ENCODE assay signal across 8 cellular contexts in the genomic region with DNA sequence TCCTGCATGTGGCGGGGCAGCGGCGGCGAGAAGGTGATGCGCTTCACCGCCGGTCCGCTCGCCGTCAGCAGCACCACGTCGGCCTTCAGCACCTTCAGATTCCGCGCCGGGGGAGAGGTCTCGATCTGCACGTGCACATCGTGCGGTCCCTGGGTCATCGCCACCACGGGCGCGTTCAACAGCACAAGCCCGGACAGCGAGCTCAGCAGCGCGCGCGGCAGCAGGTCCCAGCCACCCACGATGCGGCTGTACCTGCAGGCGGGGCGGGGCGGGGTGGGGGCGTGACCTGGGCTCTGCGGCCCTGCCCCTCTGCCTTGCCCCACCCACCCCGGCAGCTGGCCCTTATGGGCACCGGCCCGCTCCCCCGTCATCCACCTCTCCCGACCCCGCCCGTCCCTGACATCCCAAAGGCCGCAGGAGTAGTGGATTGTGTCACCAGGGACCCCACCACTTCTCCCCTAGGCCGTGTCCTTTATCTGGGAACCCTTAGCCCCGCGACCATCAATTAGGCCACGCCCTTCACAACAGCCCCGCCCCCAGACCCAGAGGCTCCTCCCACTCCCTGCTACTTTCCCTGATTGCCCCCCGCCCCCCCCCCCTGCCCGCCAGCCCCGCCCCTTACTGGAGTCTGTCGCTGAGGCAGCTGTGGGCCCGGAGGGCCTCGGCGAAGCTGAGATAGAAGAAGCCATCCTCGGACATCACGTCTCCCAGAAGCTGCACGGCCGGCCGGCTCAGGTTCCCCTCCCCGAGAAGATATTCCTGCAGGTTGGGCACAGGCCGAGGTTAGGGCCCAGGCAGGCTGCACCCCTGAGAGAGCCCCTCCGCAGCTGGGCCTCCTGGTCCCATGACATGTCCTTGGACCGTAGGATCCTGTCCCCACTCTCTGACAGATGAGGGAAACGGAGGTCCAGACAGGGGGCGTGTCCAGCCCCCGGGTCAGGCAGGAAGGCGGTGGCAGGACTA. TPM values are rescaled to one million over a fixed set of nuclear protein-coding genes. Genes with fewer than 3 reads are reported as not detected.
DNase-seq lines count a peak whose midpoint lies in the region; ATAC-seq and TF ChIP-seq lines count a peak whose summit lies in the region.

No MANE protein-coding gene starts in this region.

- H3K27me3 Mint-ChIP-seq in CD8-positive, alpha-beta T cell (ENCODE audit: low read depth) = no peaks in the 10 kb centered on the region

- H3K27ac ChIP-seq in CD8-positive, alpha-beta T cell (ENCODE audit: low read depth, low read length) = no peak overlapping the region

- no peak overlapping the region for H3K9ac ChIP-seq in skeletal muscle satellite cell (ENCODE audit: low read depth, low read length)

- H3K4me3 ChIP-seq in CD8-positive, alpha-beta T cell (ENCODE audit: low read depth, low read length) = peak overlapping the region; percentile 63
- H3K4me3 ChIP-seq in fibroblast of villous mesenchyme (ENCODE audit: low read depth, low read length) = peak overlapping the region; percentile 25
- H3K4me3 ChIP-seq in skeletal muscle satellite cell (ENCODE audit: low read length) = peak overlapping the region; percentile 58

- POLR2A ChIA-PET in CD8-positive, alpha-beta T cell (lab: Charles Lee) = interaction anchor here (1.1 to 4.0 kb wide), 2 partner anchors 13 to 15 kb away, joined by 3 to 15 read pairs; a partner anchor contains a TSS

- peak; percentile 35 to 75 (median 59) for DNase-seq in CD8-positive, alpha-beta T cell
- DNase-seq in NCI-H2029 (lab: John Stamatoyannopoulos, UW) = peak; percentile 68
- peak; percentile 64 for DNase-seq in activated T-cell treated with anti-CD3 and anti-CD28 coated beads for 4 hours
- DNase-seq in fibroblast of villous mesenchyme (ENCODE audit: low read depth) = no peak
- DNase-seq in NCI-H1436 (lab: John Stamatoyannopoulos, UW) = no peak
- no peak for DNase-seq in DMS79 (lab: John Stamatoyannopoulos, UW)

- intact Hi-C loops in CD8-positive, alpha-beta T cell (cut with DNase I, micrococcal nuclease) = loop anchor here (1.0 to 2.0 kb wide), 4 partner anchors 12 to 39 kb away; a partner anchor contains a TSS

- H3K4me3 Mint-ChIP-seq in CD8-positive, alpha-beta T cell = peak overlapping the region; percentile 79

- H3K4me1 ChIP-seq in CD8-positive, alpha-beta T cell (ENCODE audit: insufficient read depth, low read length) = peaks cover 6% of the 10 kb centered on the region
- peaks cover 6% of the 10 kb centered on the region for H3K4me1 ChIP-seq in skeletal muscle satellite cell (ENCODE audit: control insufficient read depth, insufficient read depth, low read length)

- peaks cover 5% of the 10 kb centered on the region for H3K36me3 Mint-ChIP-seq in CD8-positive, alpha-beta T cell

- ATAC-seq in CD8-positive, alpha-beta T cell = peak; percentile 91
- no peak for ATAC-seq in HG03025 (IDR thresholded peaks at IDR 0.05; ENCODE audit: low FRiP score, unreplicated experiment)

- CTCF ChIA-PET in CD8-positive, alpha-beta T cell (lab: Charles Lee) = interaction anchor here (0.6 to 1.9 kb wide), 11 partner anchors 9 to 173 kb away, joined by 3 to 5 read pairs (median 3); a partner anchor contains a TSS

- peak overlapping the region; percentile 69 for H3K4me2 ChIP-seq in skeletal muscle satellite cell (ENCODE audit: low read length)

- peak; percentile 65 for TF ChIP-seq CTCF in CD8-positive, alpha-beta T cell (IDR thresholded peaks at IDR 0.05)
- no peak for TF ChIP-seq CTCF in fibroblast of villous mesenchyme (IDR thresholded peaks at IDR 0.05; ENCODE audit: insufficient read depth, low read depth, low read length)

- H3K4me1 Mint-ChIP-seq in CD8-positive, alpha-beta T cell (ENCODE audit: low read depth) = peaks cover 12% of the 10 kb centered on the region

- H3K9me3 Mint-ChIP-seq in CD8-positive, alpha-beta T cell = no peaks in the 10 kb centered on the region

- no peaks in the 10 kb centered on the region for H3K9me3 ChIP-seq in CD8-positive, alpha-beta T cell (ENCODE audit: low read length)
- no peaks in the 10 kb centered on the region for H3K9me3 ChIP-seq in skeletal muscle satellite cell (replicated peaks; ENCODE audit: low read length)

- no peaks in the 10 kb centered on the region for H3K27me3 ChIP-seq in CD8-positive, alpha-beta T cell (ENCODE audit: insufficient read depth, low read length)
- peaks cover 14% of the 10 kb centered on the region for H3K27me3 ChIP-seq in skeletal muscle satellite cell (ENCODE audit: control insufficient read depth, insufficient read depth, low read length)

- peak overlapping the region; percentile 52 for H3K27ac Mint-ChIP-seq in CD8-positive, alpha-beta T cell

- no peaks in the 10 kb centered on the region for H3K36me3 ChIP-seq in CD8-positive, alpha-beta T cell (ENCODE audit: insufficient read depth, low read length)
- no peaks in the 10 kb centered on the region for H3K36me3 ChIP-seq in skeletal muscle satellite cell (ENCODE audit: insufficient read depth, low read length)

RNA-seq across cellular contexts. Expression of a gene that starts 6.1 kb away (rescaled TPM):
- 1 to 10 TPM; 7.9 to 8.1 TPM for total RNA-seq in CD8-positive, alpha-beta T cell
- total RNA-seq in fibroblast of villous mesenchyme = 0.43 and 0.64 TPM in 2 replicates
- total RNA-seq in skeletal muscle satellite cell (2012; rRNA removed) = 0.25 and 1.1 TPM in 2 replicates

RNA-seq across cellular contexts. Expression of a gene that starts 13.1 kb away (rescaled TPM):
- total RNA-seq in CD8-positive, alpha-beta T cell = 10 to 100 TPM; 31.1 to 31.2 TPM
- 23.3 and 27.4 TPM in 2 replicates for total RNA-seq in fibroblast of villous mesenchyme
- total RNA-seq in skeletal muscle satellite cell (2012; rRNA removed) = 7.4 and 12.2 TPM in 2 replicates

RNA-seq across cellular contexts. Expression of a gene that starts 13.5 kb away (rescaled TPM):
- 10 to 100 TPM; 12.6 to 14.1 TPM for total RNA-seq in CD8-positive, alpha-beta T cell
- 11.9 and 12.5 TPM in 2 replicates for total RNA-seq in fibroblast of villous mesenchyme
- 11.7 and 13.1 TPM in 2 replicates for total RNA-seq in skeletal muscle satellite cell (2012; rRNA removed)

RNA-seq across cellular contexts. Expression of a gene that starts 23.3 kb away (rescaled TPM):
- 100 to 1,000 TPM in 1 of 2 experiments, 10 to 100 TPM in 1; 98.9 to 114 TPM for total RNA-seq in CD8-positive, alpha-beta T cell
- total RNA-seq in fibroblast of villous mesenchyme = 40.2 and 64.1 TPM in 2 replicates
- total RNA-seq in skeletal muscle satellite cell (2012; rRNA removed) = 43.9 TPM in 2 replicates

RNA-seq across cellular contexts. Expression of a gene that starts 38.4 kb away (rescaled TPM):
- total RNA-seq in CD8-positive, alpha-beta T cell = 10 to 100 TPM; 14.1 to 16.7 TPM
- 8.2 and 9.0 TPM in 2 replicates for total RNA-seq in fibroblast of villous mesenchyme
- 15.1 and 26.4 TPM in 2 replicates for total RNA-seq in skeletal muscle satellite cell (2012; rRNA removed)

Comparison
In these comparisons a context has a peak if more than half of its experiments do, and no peak if none do; other contexts are left out.
1. DNase-seq: peak in CD8-positive, alpha-beta T cell (7 of 7), NCI-H2029 (single experiment) and activated T-cell treated with anti-CD3 and anti-CD28 coated beads for 4 hours (single experiment); none in fibroblast of villous mesenchyme (single experiment), NCI-H1436 (single experiment) and DMS79 (single experiment).
2. Peak in every context shown above with its lines, with median percentiles within 50 percentile points of each other: H3K4me3 ChIP-seq.